Comparison of ENCODE assay signal across 8 cellular contexts in the genomic region with DNA sequence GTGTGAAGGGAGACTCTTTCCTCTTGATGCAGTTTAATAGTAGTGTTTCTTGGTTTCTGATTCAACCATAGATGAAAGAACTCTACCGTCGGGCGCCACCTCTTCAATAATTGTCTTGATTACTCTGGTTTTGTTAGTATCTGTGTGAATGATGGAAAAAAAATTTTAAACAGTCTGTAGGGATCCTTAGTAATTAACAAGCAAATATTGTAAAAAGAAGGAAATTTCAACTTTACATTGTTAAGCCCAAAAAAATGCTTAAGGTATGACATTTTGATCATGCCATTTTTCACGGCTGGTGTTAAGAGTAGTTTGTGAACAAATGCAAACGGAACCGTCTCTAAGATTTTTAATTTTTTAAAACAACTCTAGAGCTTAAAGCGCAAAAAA. TPM values are rescaled to one million over a fixed set of nuclear protein-coding genes. Genes with fewer than 3 reads are reported as not detected.
DNase-seq lines count a peak whose midpoint lies in the region; ATAC-seq and TF ChIP-seq lines count a peak whose summit lies in the region.

No MANE protein-coding gene starts in this region.

- peaks cover 0 to 13% (median 10%) of the 10 kb centered on the region in 3 experiments; a peak in 5 of 7 replicates for H3K36me3 Mint-ChIP-seq in H9 (ENCODE audit: insufficient read depth in 1 of 3, low read depth in 3 of 3)

- no peaks in the 10 kb centered on the region for H4K20me1 ChIP-seq in H9 (ENCODE audit: control insufficient read depth, insufficient read depth, insufficient read length)

- H3K23me2 ChIP-seq in H9 (ENCODE audit: insufficient read length, low read depth, low read length, poor library complexity, severe bottlenecking), result peaks cover 3% of the 10 kb centered on the region

- no peak overlapping the region for H3K18ac ChIP-seq in H9 (ENCODE audit: insufficient read length, low read depth, low read length)

- H3K79me1 ChIP-seq in H9 (ENCODE audit: insufficient read depth, low read depth, low read length, poor library complexity, severe bottlenecking), result no peaks in the 10 kb centered on the region

- H2BK12ac ChIP-seq in H9 (ENCODE audit: insufficient read length, low read depth, low read length), result no peak overlapping the region

- H3K27me3 ChIP-seq in H9 (ENCODE audit: insufficient read depth, low read length) (no peaks in the 10 kb centered on the region), WERI-Rb-1 (ENCODE audit: insufficient read depth, low read depth, severe bottlenecking) (peaks cover 15% of the 10 kb centered on the region), gastroesophageal sphincter (no peaks in the 10 kb centered on the region), skeletal muscle tissue (ENCODE audit: control insufficient read depth in 3 of 3, insufficient read depth in 3 of 3, low read length in 3 of 3) (no peaks in the 10 kb centered on the region)

- peaks cover 76% of the 10 kb centered on the region for H3K27me3 Mint-ChIP-seq in H9 (ENCODE audit: low read depth)

- H3K4me1 ChIP-seq in H9 (ENCODE audit: insufficient read depth, low read length) (no peaks in the 10 kb centered on the region), gastroesophageal sphincter (peaks cover 0 to 24% (median 4%) of the 10 kb centered on the region in 3 donors), skeletal muscle tissue (ENCODE audit: control insufficient read depth in 3 of 3, insufficient read depth in 3 of 3, low read length in 3 of 3) (peaks cover 0 to 17% (median 7%) of the 10 kb centered on the region in 3 donors)

- H2AK5ac ChIP-seq in H9 (ENCODE audit: insufficient read length, low read length), result no peak overlapping the region

- peak overlapping the region; percentile 78 to 81 for H3K4me3 Mint-ChIP-seq in H9

- no peaks in the 10 kb centered on the region for H3K9me3 Mint-ChIP-seq in H9

- CTCF ChIA-PET in GM10248 (lab: Yijun Ruan, JAX), result interaction anchor here (0.7 to 3.3 kb wide), 8 partner anchors 9 to 848 kb away, joined by 3 to 17 read pairs (median 4); no protein-coding TSS in a partner anchor

- H3T11ph ChIP-seq in H9 (ENCODE audit: low read length), result no peak overlapping the region

- H3K9ac ChIP-seq in H9 (ENCODE audit: extremely low read depth, insufficient read length, low read length) (peak overlapping the region; percentile 19), skeletal muscle tissue (ENCODE audit: low read depth in 1 of 3, low read length in 3 of 3) (peak overlapping the region; percentile 61 to 76 (median 66))

- POLR2A ChIA-PET in GM10248 (lab: Yijun Ruan, JAX), result interaction anchor here (1.0 to 1.1 kb wide), 2 partner anchors 9 to 870 kb away, joined by 3 read pairs; no protein-coding TSS in a partner anchor

- no peak for DNase-seq in H9
- DNase-seq in WERI-Rb-1, result no peak
- DNase-seq in NCI-H526 treated with DMSO at 0.1 percent for 48 hours (lab: John Stamatoyannopoulos, UW), result no peak
- DNase-seq in GM10248 (ENCODE audit: extremely low spot score), result no peak
- no peak for DNase-seq in iPS-NIHi7 (ENCODE audit: extremely low spot score)
- DNase-seq in midbrain (lab: John Stamatoyannopoulos, UW), result no peak

- H3K27ac ChIP-seq in H9 (ENCODE audit: insufficient read length, low read depth, low read length) (no peak overlapping the region), WERI-Rb-1 (peak overlapping the region; percentile 34; the same call in 1 of the 2 replicates), gastroesophageal sphincter (peak overlapping the region; percentile 87 to 92 (median 90)), skeletal muscle tissue (ENCODE audit: low read depth, low read length) (peak overlapping the region; percentile 78)

- H3K23ac ChIP-seq in H9 (ENCODE audit: insufficient read length, low read depth, low read length), result no peak overlapping the region

- H4K5ac ChIP-seq in H9 (ENCODE audit: insufficient read length, low read depth, low read length), result no peak overlapping the region

- H3K4me3 ChIP-seq in WERI-Rb-1 (ENCODE audit: low read depth, low read length), result peak overlapping the region; percentile 85
- peak overlapping the region; percentile 80 to 91 for H3K4me3 ChIP-seq in gastroesophageal sphincter
- H3K4me3 ChIP-seq in skeletal muscle tissue (ENCODE audit: low read length in 3 of 3), result peak overlapping the region; percentile 49 to 95 (median 70)

- peak overlapping the region in 2 of 3 experiments; percentile 18 to 44; a peak in 3 of 7 replicates for H3K27ac Mint-ChIP-seq in H9

- H3K56ac ChIP-seq in H9 (ENCODE audit: insufficient read length, low read depth, low read length), result no peak overlapping the region

- TF ChIP-seq CTCF in H9 (conservative IDR thresholded peaks at IDR 0.05) (no peak), WERI-Rb-1 (IDR thresholded peaks at IDR 0.05; ENCODE audit: low read depth, low read length) (no peak), gastroesophageal sphincter (IDR thresholded peaks at IDR 0.05) (no peak), GM10248 (IDR thresholded peaks at IDR 0.05; ENCODE audit: control extremely low read depth, extremely low read depth, low read depth, missing control alignments) (no peak)

- no peak overlapping the region for H2BK20ac ChIP-seq in H9 (ENCODE audit: low read depth, low read length, poor library complexity, severe bottlenecking)

- TF ChIP-seq POLR2A in gastroesophageal sphincter (IDR thresholded peaks at IDR 0.05), result no peak

- WGBS in H9 (ENCODE audit: extremely low coverage, insufficient read length, low lambda C conversion rate), result no CpG with 5 or more reads among the region's 7 CpGs
- WGBS in gastroesophageal sphincter (ENCODE audit: low coverage in 1 of 2), 2 donors, result 13 to 18% methylated on average over 7 of the region's 7 CpGs

- no peak overlapping the region for H3K14ac ChIP-seq in H9 (ENCODE audit: insufficient read depth, low read length)

- TF ChIP-seq EP300 in gastroesophageal sphincter (IDR thresholded peaks at IDR 0.05), result no peak

- peaks cover 0 to 8% of the 10 kb centered on the region in 2 experiments; a peak in 1 of 4 replicates for H3K4me1 Mint-ChIP-seq in H9

- H2BK15ac ChIP-seq in H9 (ENCODE audit: low read depth, low read length), result no peak overlapping the region

- H3K4me2 ChIP-seq in H9 (ENCODE audit: insufficient read depth, insufficient read length, low read length), result peak overlapping the region; percentile 66

- H2BK120ac ChIP-seq in H9 (ENCODE audit: low read depth, low read length, poor library complexity, severe bottlenecking), result no peak overlapping the region

- no peak overlapping the region for H3K4ac ChIP-seq in H9 (ENCODE audit: low read depth, low read length)

- H2AFZ ChIP-seq in H9 (ENCODE audit: low read length), result no peak overlapping the region

- no peak overlapping the region for H4K91ac ChIP-seq in H9 (ENCODE audit: insufficient read length, low read depth, low read length)

- H3K9me3 ChIP-seq in H9 (ENCODE audit: control insufficient read depth, low read depth, low read length), result no peaks in the 10 kb centered on the region
- peaks cover 26% of the 10 kb centered on the region for H3K9me3 ChIP-seq in WERI-Rb-1 (ENCODE audit: severe bottlenecking)
- H3K9me3 ChIP-seq in gastroesophageal sphincter, result no peaks in the 10 kb centered on the region
- no peaks in the 10 kb centered on the region for H3K9me3 ChIP-seq in skeletal muscle tissue (ENCODE audit: control insufficient read depth in 3 of 3, low read length in 3 of 3)

- no peak overlapping the region for H4K8ac ChIP-seq in H9 (replicated peaks; ENCODE audit: insufficient read length, low read depth, low read length)

- H3K79me2 ChIP-seq in H9 (ENCODE audit: insufficient read depth, low read length), result no peaks in the 10 kb centered on the region

- H2BK5ac ChIP-seq in H9 (ENCODE audit: insufficient read length, low read length), result no peak overlapping the region

- H3K36me3 ChIP-seq in WERI-Rb-1 (no peaks in the 10 kb centered on the region), gastroesophageal sphincter (peaks cover 0 to 20% of the 10 kb centered on the region in 2 donors), skeletal muscle tissue (ENCODE audit: control insufficient read depth in 3 of 3, insufficient read depth in 3 of 3, low read length in 3 of 3) (peaks cover 5 to 6% (median 6%) of the 10 kb centered on the region in 3 donors)

- ATAC-seq in gastroesophageal sphincter, result no peak

RNA-seq across cellular contexts. Expression of gene KRT10, which starts 4.1 kb away (rescaled TPM):
- total RNA-seq in H9 (2021) (24.0 and 28.4 TPM in 2 replicates), gastroesophageal sphincter (10 to 100 TPM in 3 of 4 donors, 1 to 10 TPM in 1; 5.1 to 14.3 (median 10.6) TPM), skeletal muscle tissue (2.6 TPM)

RNA-seq across cellular contexts. Expression of gene KRT28, which starts 18.6 kb away (rescaled TPM):
- not detected in 2 replicates for total RNA-seq in H9 (2021)
- total RNA-seq in gastroesophageal sphincter, result not detected
- not detected for total RNA-seq in skeletal muscle tissue

RNA-seq across cellular contexts. Expression of gene KRT27, which starts 36.0 kb away (rescaled TPM):
- not detected in 2 replicates for total RNA-seq in H9 (2021)
- total RNA-seq in gastroesophageal sphincter, result not detected
- total RNA-seq in skeletal muscle tissue, result not detected

RNA-seq across cellular contexts. Expression of gene KRT26, which starts 46.3 kb away (rescaled TPM):
- not detected in 2 replicates for total RNA-seq in H9 (2021)
- total RNA-seq in gastroesophageal sphincter, result not detected
- total RNA-seq in skeletal muscle tissue, result not detected

RNA-seq across cellular contexts. Expression of gene KRT12, which starts 48.7 kb away (rescaled TPM):
- total RNA-seq in H9 (2021) (not detected in 2 replicates), gastroesophageal sphincter (not detected), skeletal muscle tissue (not detected)
